In the genomic region with DNA sequence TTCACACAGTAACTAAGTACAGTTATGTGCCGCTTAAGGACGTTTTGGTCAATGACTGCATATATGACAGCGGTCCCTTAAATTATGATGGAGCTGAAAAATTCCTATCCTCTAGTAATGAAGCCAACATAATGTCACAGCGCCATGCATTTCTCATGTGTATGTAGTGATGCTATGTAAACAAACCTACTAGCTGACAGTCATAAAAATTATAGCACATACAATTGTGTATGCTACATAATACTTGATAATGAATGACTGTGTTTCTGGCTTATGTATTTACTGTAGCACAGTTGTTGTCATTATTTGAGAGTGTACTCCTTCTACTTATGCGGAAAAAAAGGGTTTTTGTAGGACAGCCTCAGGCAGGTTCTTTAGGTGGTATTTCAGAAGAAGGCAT, we compare ENCODE assay signal across 15 cellular contexts.
A peak's percentile ranks its signal among the peaks of the same experiment; 100 is the strongest.
DNase-seq lines count a peak whose midpoint lies in the region; TF ChIP-seq lines count a peak whose summit lies in the region.
"Had no signal": no experiment of that assay in that cellular context is flagged by ENCODE, and none has a peak within 500 bp of the region (broad histone marks: within the 10 kb centered on the region; RNA-seq: fewer than 3 reads in every experiment).

No MANE protein-coding gene starts in this region.

- H3K9me3 ChIP-seq in osteoblast (ENCODE audit: low read depth, low read length) (no peaks in the 10 kb centered on the region), Karpas-422 (ENCODE audit: low read length) (no peaks in the 10 kb centered on the region)
- H3K9me3 ChIP-seq: Caco-2, SJCRH30 had no signal

- no peaks in the 10 kb centered on the region for H3K9me2 ChIP-seq in Karpas-422 (replicated peaks; ENCODE audit: insufficient read depth, low read length)

- CTCF ChIA-PET in activated naive CD4-positive, alpha-beta T cell treated with anti-CD3 and anti-CD28 coated beads for 36 hours (lab: Charles Lee) = interaction anchor here (0.5 to 0.7 kb wide), 2 partner anchors 531 to 537 kb away, joined by 3 read pairs; no protein-coding TSS in a partner anchor

- H3K79me2 ChIP-seq in osteoblast (ENCODE audit: insufficient read depth, low read length) = no peaks in the 10 kb centered on the region
- H3K79me2 ChIP-seq in Karpas-422 (ENCODE audit: low read length) = no peaks in the 10 kb centered on the region

- H4K20me1 ChIP-seq in osteoblast (ENCODE audit: insufficient read depth, low read length) = no peaks in the 10 kb centered on the region
- H4K20me1 ChIP-seq in Karpas-422 (ENCODE audit: insufficient read depth, low read depth, low read length) = no peaks in the 10 kb centered on the region

- H3K4me3 ChIP-seq in brain microvascular endothelial cell (ENCODE audit: low read depth, low read length) = no peak overlapping the region
- H3K4me3 ChIP-seq in osteoblast (ENCODE audit: insufficient read depth, low read length) = no peak overlapping the region
- no peak overlapping the region for H3K4me3 ChIP-seq in Karpas-422 (ENCODE audit: low read length)
- H3K4me3 ChIP-seq: GM12878, SJCRH30 had no signal

- H3K36me3 ChIP-seq in brain microvascular endothelial cell (replicated peaks) = no peaks in the 10 kb centered on the region
- H3K36me3 ChIP-seq in osteoblast (ENCODE audit: insufficient read depth, low read length) = no peaks in the 10 kb centered on the region
- H3K36me3 ChIP-seq in Karpas-422 (ENCODE audit: insufficient read depth, low read length) = no peaks in the 10 kb centered on the region
- H3K36me3 ChIP-seq: SJCRH30 had no signal

- TF ChIP-seq CTCF in HFFc6 (IDR thresholded peaks at IDR 0.05) (no peak), brain microvascular endothelial cell (IDR thresholded peaks at IDR 0.05; ENCODE audit: low read depth, low read length, missing control alignments) (no peak), osteoblast (IDR thresholded peaks at IDR 0.05; ENCODE audit: extremely low read depth, low read depth, low read length) (no peak)

- in situ Hi-C loops in brain microvascular endothelial cell (cut with HindIII; ENCODE audit: low pct_ligation_motif_present, low sequenced_read_pairs) = no loop called here

- peak overlapping the region; percentile 46 for H3K27ac Mint-ChIP-seq in HFFc6
- H3K27ac Mint-ChIP-seq in activated naive CD4-positive, alpha-beta T cell treated with anti-CD3 and anti-CD28 coated beads for 36 hours = no peak overlapping the region

- H3K36me3 Mint-ChIP-seq in HFFc6 (ENCODE audit: low read depth) = peaks cover 16% of the 10 kb centered on the region
- H3K36me3 Mint-ChIP-seq in activated naive CD4-positive, alpha-beta T cell treated with anti-CD3 and anti-CD28 coated beads for 36 hours (ENCODE audit: low read depth) = no peaks in the 10 kb centered on the region

- no peaks in the 10 kb centered on the region for H3K27me3 ChIP-seq in brain microvascular endothelial cell (replicated peaks)
- no peaks in the 10 kb centered on the region for H3K27me3 ChIP-seq in osteoblast (ENCODE audit: insufficient read depth, low read length)
- no peaks in the 10 kb centered on the region for H3K27me3 ChIP-seq in Karpas-422 (ENCODE audit: low read length)
- H3K27me3 ChIP-seq: SJCRH30 had no signal

- peak overlapping the region; percentile 34 for H3K27ac ChIP-seq in brain microvascular endothelial cell
- H3K27ac ChIP-seq in osteoblast (ENCODE audit: low read depth, low read length) = peak overlapping the region; percentile 75
- H3K27ac ChIP-seq in Karpas-422 (ENCODE audit: low read length) = no peak overlapping the region
- H3K27ac ChIP-seq: RWPE1, SJCRH30 had no signal

- peak; percentile 0 for DNase-seq in COR-L47 (lab: John Stamatoyannopoulos, UW)
- no peak for DNase-seq in HFFc6
- DNase-seq in brain microvascular endothelial cell = no peak
- no peak for DNase-seq in osteoblast (ENCODE audit: insufficient read length, low spot score, missing footprints)
- DNase-seq in NCI-H774 (lab: John Stamatoyannopoulos, UW) = no peak
- no peak for DNase-seq in activated naive CD4-positive, alpha-beta T cell treated with anti-CD3 and anti-CD28 coated beads for 36 hours
- DNase-seq in Karpas-422 = no peak
- DNase-seq: Caco-2, DMS79 treated with DMSO at 0.1 percent for 48 hours, GDM1, KBM-7, NCI-H345, SJCRH30 had no signal

- no peak overlapping the region for H2AFZ ChIP-seq in osteoblast (ENCODE audit: low read length)
- H2AFZ ChIP-seq in Karpas-422 (ENCODE audit: low read length) = no peak overlapping the region

- peaks cover 23% of the 10 kb centered on the region for H3K4me1 ChIP-seq in osteoblast (ENCODE audit: insufficient read depth, low read length)
- H3K4me1 ChIP-seq in Karpas-422 (ENCODE audit: low read length) = no peaks in the 10 kb centered on the region
- H3K4me1 ChIP-seq: Caco-2 had no signal

- peaks cover 82% of the 10 kb centered on the region for H3K4me1 Mint-ChIP-seq in HFFc6 (ENCODE audit: low read depth)
- peaks cover 17% of the 10 kb centered on the region for H3K4me1 Mint-ChIP-seq in activated naive CD4-positive, alpha-beta T cell treated with anti-CD3 and anti-CD28 coated beads for 36 hours (ENCODE audit: low read depth)

- no peaks in the 10 kb centered on the region for H3K9me3 Mint-ChIP-seq in HFFc6
- H3K9me3 Mint-ChIP-seq in activated naive CD4-positive, alpha-beta T cell treated with anti-CD3 and anti-CD28 coated beads for 36 hours = no peaks in the 10 kb centered on the region

- intact Hi-C loops in activated naive CD4-positive, alpha-beta T cell treated with anti-CD3 and anti-CD28 coated beads for 36 hours (cut with micrococcal nuclease) = no loop called here

- no peak overlapping the region for H3K9ac ChIP-seq in Karpas-422 (ENCODE audit: low read length)

- H3K4me3 Mint-ChIP-seq in HFFc6 = peak overlapping the region; percentile 52; the same call in 1 of the 2 replicates
- no peak overlapping the region for H3K4me3 Mint-ChIP-seq in activated naive CD4-positive, alpha-beta T cell treated with anti-CD3 and anti-CD28 coated beads for 36 hours

- H3K27me3 Mint-ChIP-seq in HFFc6 (ENCODE audit: insufficient read depth) = peaks cover 6% of the 10 kb centered on the region
- H3K27me3 Mint-ChIP-seq in activated naive CD4-positive, alpha-beta T cell treated with anti-CD3 and anti-CD28 coated beads for 36 hours (ENCODE audit: low read depth) = no peaks in the 10 kb centered on the region

- H3K4me2 ChIP-seq in osteoblast (ENCODE audit: insufficient read depth, low read length) = no peak overlapping the region
- no peak overlapping the region for H3K4me2 ChIP-seq in Karpas-422 (ENCODE audit: low read depth, low read length, poor library complexity, severe bottlenecking)
